In the genomic region with DNA sequence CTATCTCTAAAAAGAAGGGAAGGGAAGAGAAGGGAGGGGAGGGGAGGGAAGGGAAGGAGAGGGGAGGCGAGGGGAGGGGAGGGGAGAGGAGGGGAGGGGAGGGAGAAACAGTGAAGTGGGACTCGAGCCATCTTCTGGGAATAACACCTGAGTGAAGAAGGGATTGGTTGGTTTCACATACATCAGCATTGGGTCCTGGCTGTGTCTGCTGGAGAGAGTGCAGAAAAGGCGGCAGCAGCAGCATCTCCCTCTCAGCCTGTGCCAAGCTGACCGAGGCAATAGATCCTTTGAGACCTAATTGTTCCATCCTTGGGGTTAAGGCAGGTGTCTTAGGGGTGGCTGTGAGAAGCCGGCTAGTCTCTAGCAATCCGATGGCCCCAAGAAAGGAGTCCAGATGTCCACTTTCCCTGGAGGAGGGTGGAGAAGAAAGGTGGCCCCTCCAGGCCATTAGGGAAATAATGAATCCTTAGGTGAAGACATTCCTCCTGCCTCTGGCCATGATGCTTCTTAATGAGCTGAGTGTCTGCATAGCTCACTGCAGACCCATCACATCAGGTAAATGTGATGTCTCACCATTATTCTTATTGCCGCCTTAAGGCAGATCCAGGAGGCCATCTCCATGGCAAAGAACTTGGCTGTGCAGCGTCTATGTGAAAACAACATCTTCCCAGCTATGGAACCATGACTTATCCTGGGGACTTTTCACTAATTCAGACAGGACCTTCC, we compare ENCODE assay signal across 18 cellular contexts.
A peak's percentile ranks its signal among the peaks of the same experiment; 100 is the strongest.
DNase-seq lines count a peak whose midpoint lies in the region; ATAC-seq, FAIRE-seq and TF ChIP-seq lines count a peak whose summit lies in the region.
"Had no signal": no experiment of that assay in that cellular context is flagged by ENCODE, and none has a peak within 500 bp of the region (broad histone marks: within the 10 kb centered on the region; RNA-seq: fewer than 3 reads in every experiment).

No MANE protein-coding gene starts in this region.

- no peak overlapping the region for H2BK120ac ChIP-seq in H9 (ENCODE audit: low read depth, low read length, poor library complexity, severe bottlenecking)

- H3K4me3 ChIP-seq in right lobe of liver (no peak overlapping the region), sigmoid colon (no peak overlapping the region)
- H3K4me3 ChIP-seq: BLaER1 treated with 17β-estradiol and CSF1 and Interleukin-3, amounts not matched to agents 10 nM and 100 nM had no signal

- no peak overlapping the region for H3T11ph ChIP-seq in H9 (ENCODE audit: low read length)

- H4K5ac ChIP-seq in H9 (ENCODE audit: insufficient read length, low read depth, low read length): no peak overlapping the region

- H2BK12ac ChIP-seq in H9 (ENCODE audit: insufficient read length, low read depth, low read length): no peak overlapping the region

- no peaks in the 10 kb centered on the region for H4K20me1 ChIP-seq in H9 (ENCODE audit: control insufficient read depth, insufficient read depth, insufficient read length)
- H4K20me1 ChIP-seq: BLaER1 treated with 17β-estradiol and CSF1 and Interleukin-3, amounts not matched to agents 10 nM and 100 nM had no signal

- no peak for FAIRE-seq in H54 (lab: Jason Lieb, UNC)
- FAIRE-seq: GM18507 had no signal

- no peaks in the 10 kb centered on the region for H3K79me1 ChIP-seq in H9 (ENCODE audit: insufficient read depth, low read depth, low read length, poor library complexity, severe bottlenecking)

- no peak overlapping the region for H3K4me2 ChIP-seq in H9 (ENCODE audit: insufficient read depth, insufficient read length, low read length)

- TF ChIP-seq CTCF in H9 (conservative IDR thresholded peaks at IDR 0.05) (no peak), brain (conservative IDR thresholded peaks at IDR 0.05) (no peak), right lobe of liver (IDR thresholded peaks at IDR 0.05) (no peak), sigmoid colon (IDR thresholded peaks at IDR 0.05) (no peak)

- DNase-seq in H9 (peak; percentile 17), right lobe of liver (no peak), sigmoid colon (peak; percentile 52), SW480 (ENCODE audit: low spot score) (no peak), H54 (ENCODE audit: insufficient read length, low spot score) (no peak), LoVo (ENCODE audit: low spot score) (no peak)
- no peak for DNase-seq in stimulated activated CD4-positive, alpha-beta T cell treated with anti-CD3 and anti-CD28 coated beads, Interleukin-2, amount 100 ng/mL, for 48 hours
- DNase-seq: activated CD4-positive, alpha-beta T cell treated with anti-CD3 and anti-CD28 coated beads for 4 hours; activated CD8-positive, alpha-beta memory T cell treated with anti-CD3 and anti-CD28 coated beads for 24 hours; activated gamma-delta T cell treated with Interleukin-2 at 50 U/mL for 16 hours; activated naive CD8-positive, alpha-beta T cell treated with anti-CD3 and anti-CD28 coated beads, Interleukin-2, amount 50 U/mL, for 24 hours; MV-4-11; naive B cell; NCI-H524 treated with DMSO at 0.1 percent for 48 hours had no signal

- H3K36me3 ChIP-seq in right lobe of liver: no peaks in the 10 kb centered on the region
- no peaks in the 10 kb centered on the region for H3K36me3 ChIP-seq in sigmoid colon
- H3K36me3 ChIP-seq: BLaER1 treated with 17β-estradiol and CSF1 and Interleukin-3, amounts not matched to agents 10 nM and 100 nM had no signal

- no peak overlapping the region for H3K9ac ChIP-seq in H9 (ENCODE audit: extremely low read depth, insufficient read length, low read length)
- H3K9ac ChIP-seq: BLaER1 treated with 17β-estradiol and CSF1 and Interleukin-3, amounts not matched to agents 10 nM and 100 nM had no signal

- TF ChIP-seq EP300 in sigmoid colon (IDR thresholded peaks at IDR 0.05): no peak

- H2BK20ac ChIP-seq in H9 (ENCODE audit: low read depth, low read length, poor library complexity, severe bottlenecking): no peak overlapping the region

- H3K4ac ChIP-seq in H9 (ENCODE audit: low read depth, low read length): no peak overlapping the region

- H3K14ac ChIP-seq in H9 (ENCODE audit: insufficient read depth, low read length): no peak overlapping the region

- H3K27me3 ChIP-seq in H9 (ENCODE audit: insufficient read depth, low read length) (no peaks in the 10 kb centered on the region), right lobe of liver (no peaks in the 10 kb centered on the region), sigmoid colon (no peaks in the 10 kb centered on the region)
- H3K27me3 ChIP-seq: BLaER1 treated with 17β-estradiol and CSF1 and Interleukin-3, amounts not matched to agents 10 nM and 100 nM had no signal

- no peak overlapping the region for H2BK15ac ChIP-seq in H9 (ENCODE audit: low read depth, low read length)

- H3K4me3 Mint-ChIP-seq in H9: no peak overlapping the region
- peak overlapping the region in 1 of 5 experiments; percentile 6 for H3K4me3 Mint-ChIP-seq in brain
- H3K4me3 Mint-ChIP-seq: activated naive CD8-positive, alpha-beta T cell treated with anti-CD3 and anti-CD28 coated beads, Interleukin-2, amount 50 U/mL, for 24 hours; mesothelial cell of epicardium; naive B cell had no signal

- H3K9me3 ChIP-seq in H9 (ENCODE audit: control insufficient read depth, low read depth, low read length) (no peaks in the 10 kb centered on the region), right lobe of liver (no peaks in the 10 kb centered on the region), sigmoid colon (no peaks in the 10 kb centered on the region)
- H3K9me3 ChIP-seq: BLaER1 treated with 17β-estradiol and CSF1 and Interleukin-3, amounts not matched to agents 10 nM and 100 nM had no signal

- no peak overlapping the region for H2AK5ac ChIP-seq in H9 (ENCODE audit: insufficient read length, low read length)

- no peak overlapping the region for H2BK5ac ChIP-seq in H9 (ENCODE audit: insufficient read length, low read length)

- H3K9me3 Mint-ChIP-seq in H9 (no peaks in the 10 kb centered on the region), brain (no peaks in the 10 kb centered on the region)
- H3K9me3 Mint-ChIP-seq: activated naive CD8-positive, alpha-beta T cell treated with anti-CD3 and anti-CD28 coated beads, Interleukin-2, amount 50 U/mL, for 24 hours; mesothelial cell of epicardium; naive B cell had no signal

- no peak overlapping the region for H3K27ac ChIP-seq in H9 (ENCODE audit: insufficient read length, low read depth, low read length)
- peak overlapping the region; percentile 28 to 65 (median 41) for H3K27ac ChIP-seq in right lobe of liver
- peak overlapping the region in 2 of 4 donors; percentile 64 for H3K27ac ChIP-seq in sigmoid colon

- no peak overlapping the region for H3K23ac ChIP-seq in H9 (ENCODE audit: insufficient read length, low read depth, low read length)

- H3K56ac ChIP-seq in H9 (ENCODE audit: insufficient read length, low read depth, low read length): no peak overlapping the region

- intact Hi-C loops in right lobe of liver (cut with DNase I): no loop called here
- intact Hi-C loops in sigmoid colon (cut with DNase I): no loop called here

- no peaks in the 10 kb centered on the region for H3K23me2 ChIP-seq in H9 (ENCODE audit: insufficient read length, low read depth, low read length, poor library complexity, severe bottlenecking)

- H3K4me1 ChIP-seq in H9 (ENCODE audit: insufficient read depth, low read length) (no peaks in the 10 kb centered on the region), right lobe of liver (peaks cover 5 to 38% (median 17%) of the 10 kb centered on the region in 4 donors), sigmoid colon (peaks cover 0 to 15% (median 8%) of the 10 kb centered on the region in 4 donors)

- H3K36me3 Mint-ChIP-seq in H9 (ENCODE audit: insufficient read depth in 1 of 3, low read depth in 3 of 3): no peaks in the 10 kb centered on the region
- no peaks in the 10 kb centered on the region for H3K36me3 Mint-ChIP-seq in brain
- H3K36me3 Mint-ChIP-seq: mesothelial cell of epicardium, naive B cell had no signal

- no peak overlapping the region for H4K91ac ChIP-seq in H9 (ENCODE audit: insufficient read length, low read depth, low read length)

- peaks cover 3 to 11% of the 10 kb centered on the region in 2 experiments; a peak in 3 of 4 replicates for H3K4me1 Mint-ChIP-seq in H9
- peaks cover 23% of the 10 kb centered on the region for H3K4me1 Mint-ChIP-seq in brain
- H3K4me1 Mint-ChIP-seq: naive B cell had no signal

- peaks cover 4% of the 10 kb centered on the region; the same call in 1 of the 2 replicates for H3K27me3 Mint-ChIP-seq in H9 (ENCODE audit: low read depth)
- peaks cover 8% of the 10 kb centered on the region for H3K27me3 Mint-ChIP-seq in brain
- H3K27me3 Mint-ChIP-seq: activated naive CD8-positive, alpha-beta T cell treated with anti-CD3 and anti-CD28 coated beads, Interleukin-2, amount 50 U/mL, for 24 hours had no signal

- no peak overlapping the region for H2AFZ ChIP-seq in H9 (ENCODE audit: low read length)

- H3K18ac ChIP-seq in H9 (ENCODE audit: insufficient read length, low read depth, low read length): no peak overlapping the region

- H3K27ac Mint-ChIP-seq in H9: no peak overlapping the region
- peak overlapping the region in 3 of 5 experiments; percentile 10 to 86 (median 70) for H3K27ac Mint-ChIP-seq in brain
- H3K27ac Mint-ChIP-seq: activated naive CD8-positive, alpha-beta T cell treated with anti-CD3 and anti-CD28 coated beads, Interleukin-2, amount 50 U/mL, for 24 hours; mesothelial cell of epicardium had no signal

- no CpG with 5 or more reads among the region's 8 CpGs for WGBS in H9 (ENCODE audit: extremely low coverage, insufficient read length, low lambda C conversion rate)
- WGBS in right lobe of liver (ENCODE audit: insufficient coverage, low coverage, low lambda C conversion rate, missing lambda C conversion rate): 60% methylated on average over 1 of the region's 8 CpGs
- WGBS in sigmoid colon, 2 donors: 87 to 91% methylated on average over 8 of the region's 8 CpGs

- no peak for ATAC-seq in right lobe of liver
- ATAC-seq: activated naive CD8-positive, alpha-beta T cell treated with anti-CD3 and anti-CD28 coated beads, Interleukin-2, amount 50 U/mL, for 24 hours had no signal

- H4K8ac ChIP-seq in H9 (replicated peaks; ENCODE audit: insufficient read length, low read depth, low read length): no peak overlapping the region

- TF ChIP-seq POLR2A in right lobe of liver (IDR thresholded peaks at IDR 0.05) (no peak), sigmoid colon (IDR thresholded peaks at IDR 0.05) (no peak), H54 (IDR thresholded peaks at IDR 0.05; ENCODE audit: low read depth, low read length) (no peak)

- no peaks in the 10 kb centered on the region for H3K79me2 ChIP-seq in H9 (ENCODE audit: insufficient read depth, low read length)

Comparison
In these comparisons a context has a peak if more than half of its experiments do, and no peak if none do; other contexts are left out.
1. DNase-seq: peak in H9 (single experiment) and sigmoid colon (single experiment); none in right lobe of liver (0 of 3), SW480 (single experiment), stimulated activated CD4-positive, alpha-beta T cell treated with anti-CD3 and anti-CD28 coated beads, Interleukin-2, amount 100 ng/mL, for 48 hours (0 of 2), H54 (single experiment) and LoVo (single experiment).
2. H3K27ac Mint-ChIP-seq: peak in brain (3 of 5); none in H9 (0 of 3).